Comparison of ENCODE assay signal across 21 cellular contexts in genomic region chr20:1924910-1925861, GRCh38. TPM values are rescaled to one million over a fixed set of nuclear protein-coding genes. Genes with fewer than 3 reads are reported as not detected.
"Had no signal": no experiment of that assay in that cellular context is flagged by ENCODE, and none has a peak within 500 bp of the region (broad histone marks: within the 10 kb centered on the region; RNA-seq: fewer than 3 reads in every experiment).

No MANE protein-coding gene starts in this region.

- ATAC-seq: activated T-cell treated with anti-CD3 and anti-CD28 coated beads, Interleukin-2, amount 50 U/mL, for 72 hours; natural killer cell; psoas muscle; sciatic nerve; stimulated activated naive CD8-positive, alpha-beta T cell treated with anti-CD3 and anti-CD28 coated beads, Interleukin-15, amount 100 ng/mL, for 72 hours; upper lobe of right lung had no signal

- H3K27ac ChIP-seq: colonic mucosa, esophagus squamous epithelium, psoas muscle, spleen, testis, upper lobe of right lung had no signal

- H3K9me3 ChIP-seq: body of pancreas, colonic mucosa, esophagus squamous epithelium, psoas muscle, spleen, testis, upper lobe of right lung had no signal

- FAIRE-seq: TTC549 had no signal

- DNase-seq: activated CD4-positive, alpha-beta T cell treated with anti-CD3 and anti-CD28 coated beads, Interleukin-2, amount 10 ng/mL, durations not matched to agents 7 days and 5 days; activated CD4-positive, CD25-positive, alpha-beta regulatory T cell; activated CD8-positive, alpha-beta memory T cell treated with anti-CD3 and anti-CD28 coated beads, Interleukin-2, amount 50 U/mL, for 48 hours; activated gamma-delta T cell; activated naive CD8-positive, alpha-beta T cell treated with anti-CD3 and anti-CD28 coated beads for 36 hours; activated T-cell treated with anti-CD3 and anti-CD28 coated beads, Interleukin-2, amount 50 U/mL, for 72 hours; colonic mucosa; esophagus squamous epithelium; hippocampal formation; kidney glomerular epithelial cell; left ventricle myocardium superior; natural killer cell; psoas muscle; spleen; stimulated activated naive CD8-positive, alpha-beta T cell treated with anti-CD3 and anti-CD28 coated beads, Interleukin-15, amount 100 ng/mL, for 72 hours; testis; upper lobe of right lung had no signal

- H3K27me3 ChIP-seq: body of pancreas, colonic mucosa, esophagus squamous epithelium, testis had no signal

- H3K36me3 ChIP-seq: colonic mucosa had no signal

- H3K4me1 ChIP-seq: colonic mucosa, psoas muscle, testis, upper lobe of right lung had no signal

- H3K4me3 ChIP-seq: body of pancreas, colonic mucosa, esophagus squamous epithelium, psoas muscle, spleen, testis, upper lobe of right lung had no signal

RNA-seq across cellular contexts. Expression of gene SIRPA, which starts 30.0 kb away (rescaled TPM):
- total RNA-seq: activated CD4-positive, alpha-beta T cell treated with anti-CD3 and anti-CD28 coated beads, Interleukin-2, amount 10 ng/mL, durations not matched to agents 7 days and 5 days; T-helper 2 cell treated with Interferon-gamma antibody and Interleukin-4, amounts not matched to agents 100 ng/mL and 5 ng/mL, for 36 hours had no signal
